ENCODE assay signal across 8 cellular contexts in the genomic region with DNA sequence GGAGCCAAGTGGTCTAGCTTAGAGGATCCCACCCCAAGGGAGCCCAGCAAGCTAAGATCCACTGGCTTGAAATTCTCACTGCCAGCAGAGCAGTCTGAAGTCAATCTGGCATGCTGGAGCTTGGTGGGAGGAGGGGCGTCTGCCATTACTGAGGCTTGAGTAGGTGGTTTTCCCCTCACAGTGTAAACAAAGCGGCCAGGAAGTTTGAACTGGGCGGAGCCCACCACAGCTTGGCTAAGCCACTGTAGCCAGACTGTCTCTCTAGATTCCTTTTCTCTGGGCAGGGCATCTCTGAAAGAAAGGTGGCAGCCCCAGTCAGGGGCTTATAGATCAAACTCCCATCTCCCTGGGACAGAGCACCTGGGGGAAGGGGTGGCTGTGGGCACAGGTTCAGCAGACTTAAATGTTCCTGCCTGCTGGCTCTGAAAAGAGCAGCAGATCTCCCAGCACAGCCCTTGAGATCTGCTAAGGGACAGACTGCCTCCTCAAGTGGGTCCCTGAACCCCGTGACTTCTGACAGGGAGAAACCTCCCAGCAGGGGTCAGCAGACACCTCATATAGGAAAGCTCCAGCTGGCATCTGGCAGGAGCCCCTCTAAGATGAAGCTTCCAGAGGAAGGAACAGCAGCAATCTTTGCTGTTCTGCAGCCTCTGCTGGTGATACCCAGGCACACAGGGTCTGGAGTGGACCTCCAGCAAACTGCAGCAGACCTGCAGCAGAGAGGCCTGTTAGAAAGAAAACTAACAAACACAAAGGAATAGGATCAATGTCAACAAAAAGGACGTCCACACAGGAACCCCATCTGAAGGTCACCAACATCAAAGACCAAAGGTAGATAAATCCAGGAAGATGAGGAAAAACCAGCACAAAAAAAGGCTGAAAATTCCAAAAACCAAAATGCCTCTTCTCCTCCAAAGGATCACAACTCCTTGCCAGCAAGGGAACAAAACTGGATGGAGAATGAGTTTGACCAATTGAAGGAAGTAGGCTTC.
A peak's percentile ranks its signal among the peaks of the same experiment; 100 is the strongest.
DNase-seq lines count a peak whose midpoint lies in the region; ATAC-seq and TF ChIP-seq lines count a peak whose summit lies in the region.
"Not testable (repeated sequence)": the region's sequence is repeated elsewhere in the genome, so short reads cannot be mapped to it uniquely, and the experiment has no call there.

No MANE protein-coding gene starts in this region.

- CTCF ChIA-PET in PC-3 (lab: Charles Lee) = not testable (repeated sequence)

- H3K9me3 ChIP-seq in PC-3 (ENCODE audit: low read length) = not testable (repeated sequence)

- not testable (repeated sequence) for BruUV-seq in PC-3 (replicated peaks; lab: Mats Ljungman, UMichigan)

- H3K27me3 ChIP-seq in PC-3 (ENCODE audit: low read length) = not testable (repeated sequence)

- not testable (repeated sequence) for H3K4me3 ChIP-seq in PC-3 (ENCODE audit: low read length)

- not testable (repeated sequence) for H4K20me1 ChIP-seq in PC-3 (ENCODE audit: low read length)

- POLR2A ChIA-PET in PC-3 (lab: Charles Lee; ENCODE audit: unreplicated experiment) = not testable (repeated sequence)

- H3K36me3 ChIP-seq in PC-3 (ENCODE audit: low read depth, low read length) = not testable (repeated sequence)

- H2AFZ ChIP-seq in PC-3 (ENCODE audit: low read length) = peak overlapping the region; percentile 61

- peak; percentile 81 for ATAC-seq in GM21367 (IDR thresholded peaks at IDR 0.05; ENCODE audit: unreplicated experiment)
- ATAC-seq in HG03565 (IDR thresholded peaks at IDR 0.05; ENCODE audit: unreplicated experiment) = peak; percentile 59
- ATAC-seq in PC-3 = peak; percentile 56

- not testable (repeated sequence) for H3K4me1 ChIP-seq in PC-3 (ENCODE audit: insufficient read depth, low read length)

- H3K9me2 ChIP-seq in PC-3 (replicated peaks; ENCODE audit: low read length) = not testable (repeated sequence)

- not testable (repeated sequence) for H3F3A ChIP-seq in PC-3 (ENCODE audit: low read length, unreplicated experiment)

- intact Hi-C loops in PC-3 (cut with micrococcal nuclease) = not testable (repeated sequence)

- not testable (repeated sequence) for H3K27ac ChIP-seq in PC-3 (ENCODE audit: low read length)

- not testable (repeated sequence) for H3K79me2 ChIP-seq in PC-3 (ENCODE audit: low read length)

- peak; percentile 23; the same call in 1 of the 2 replicates for TF ChIP-seq CTCF in PC-3 (conservative IDR thresholded peaks at IDR 0.05; ENCODE audit: low read depth, low read length)

- H3K9ac ChIP-seq in PC-3 (ENCODE audit: low read length) = not testable (repeated sequence)

- H3K4me2 ChIP-seq in PC-3 (ENCODE audit: low read length) = 0 out of 2 replicates have a peak overlapping the region, but pooled peaks have one; percentile 26

- DNase-seq in DMS153 treated with DMSO at 0.1 percent for 48 hours (lab: John Stamatoyannopoulos, UW; ENCODE audit: unreplicated experiment) (peak; percentile 25), PC-3 (peak; percentile 55), ecto neural progenitor cell (ENCODE audit: low spot score) (peak; percentile 47), lung microvascular endothelial cell (ENCODE audit: low read depth in 2 of 2) (peak; percentile 42 to 58)
- DNase-seq in activated CD8-positive, alpha-beta memory T cell treated with anti-CD3 and anti-CD28 coated beads, Interleukin-2, amount 50 U/mL, for 48 hours = peak; percentile 67
- DNase-seq in stimulated activated CD8-positive, alpha-beta memory T cell treated with anti-CD3 and anti-CD28 coated beads, Interleukin-7, amount 100 ng/mL, for 1 hour (ENCODE audit: low read depth in 2 of 2) = peak; percentile 9 to 20

Comparison
In these comparisons a context has a peak if more than half of its experiments do, and no peak if none do; other contexts are left out.
1. DNase-seq: peak in every context shown above with its lines; median percentile 67 in activated CD8-positive, alpha-beta memory T cell treated with anti-CD3 and anti-CD28 coated beads, Interleukin-2, amount 50 U/mL, for 48 hours; 55 in PC-3; 50 in lung microvascular endothelial cell; 47 in ecto neural progenitor cell; 25 in DMS153 treated with DMSO at 0.1 percent for 48 hours; 14 in stimulated activated CD8-positive, alpha-beta memory T cell treated with anti-CD3 and anti-CD28 coated beads, Interleukin-7, amount 100 ng/mL, for 1 hour.